ENCODE assay signal across 2 cellular contexts in the genomic region with DNA sequence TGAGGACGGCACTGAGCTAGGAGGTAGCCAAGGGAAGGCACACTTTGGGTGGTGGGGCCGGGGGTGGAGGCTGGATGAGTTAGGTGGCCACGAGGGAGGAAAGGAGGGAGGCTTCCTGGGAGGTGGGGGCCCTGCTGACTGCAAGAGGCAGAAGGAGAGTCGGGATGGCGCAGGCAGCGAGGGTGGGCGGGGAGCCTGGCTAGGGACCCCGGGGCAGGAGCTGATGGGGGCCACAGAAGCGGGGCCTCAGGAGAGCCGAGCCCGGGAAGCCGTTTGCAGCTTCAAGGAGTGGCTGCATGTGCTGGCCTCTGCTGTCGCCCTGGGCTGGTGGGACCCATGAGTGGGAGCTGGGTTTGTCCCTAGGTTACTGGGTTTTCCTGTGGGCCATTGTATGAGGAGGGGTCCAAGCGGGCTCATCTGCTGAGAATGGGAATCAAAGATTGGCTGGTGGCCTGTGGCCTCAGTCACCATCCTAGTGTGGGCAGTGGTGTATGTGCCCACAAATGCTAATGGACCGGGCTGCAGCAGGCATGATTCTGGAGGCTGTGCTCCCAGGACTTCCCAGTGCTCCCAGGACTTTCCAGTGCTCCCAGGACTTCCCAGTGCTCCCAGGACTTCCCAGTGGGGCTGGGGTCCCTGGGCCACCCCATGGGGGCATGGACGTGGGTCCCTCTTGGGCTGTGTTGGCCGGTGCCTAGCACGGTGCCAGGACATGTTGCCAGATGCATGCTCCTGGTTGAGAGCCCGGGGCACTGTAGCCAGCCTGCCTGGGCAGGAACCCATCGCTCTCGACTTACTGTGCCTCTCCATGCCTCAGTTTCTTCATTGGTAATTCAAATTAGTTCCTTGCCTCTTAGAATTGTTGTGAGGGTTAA.
TF ChIP-seq lines count a peak whose summit lies in the region.

No MANE protein-coding gene starts in this region.

TF ChIP-seq in WTC11, 78 proteins besides CTCF, POLR2A, EP300 and RAD21:
- TF ChIP-seq ETV6 (CRISPR knock-in tag; IDR thresholded peaks at IDR 0.05): no peak
- no peak for TF ChIP-seq CREB1 (CRISPR knock-in tag; IDR thresholded peaks at IDR 0.05)
- TF ChIP-seq ZNF263 (CRISPR knock-in tag; IDR thresholded peaks at IDR 0.05; ENCODE audit: low read depth): peak; percentile 55; the same call in 1 of the 2 replicates
- TF ChIP-seq TCF7 (CRISPR knock-in tag; IDR thresholded peaks at IDR 0.05; ENCODE audit: low read depth): no peak

TF ChIP-seq in K562, 482 proteins besides CTCF, POLR2A, EP300 and RAD21:
- peak; percentile 66; the same call in 1 of the 2 replicates for TF ChIP-seq ZNF263 (CRISPR knock-in tag; IDR thresholded peaks at IDR 0.05; ENCODE audit: borderline replicate concordance)
- no peak for TF ChIP-seq HDAC6 (IDR thresholded peaks at IDR 0.05; ENCODE audit: low read depth, low read length)
